21 cellular contexts compared by ENCODE assay signal in the genomic region with DNA sequence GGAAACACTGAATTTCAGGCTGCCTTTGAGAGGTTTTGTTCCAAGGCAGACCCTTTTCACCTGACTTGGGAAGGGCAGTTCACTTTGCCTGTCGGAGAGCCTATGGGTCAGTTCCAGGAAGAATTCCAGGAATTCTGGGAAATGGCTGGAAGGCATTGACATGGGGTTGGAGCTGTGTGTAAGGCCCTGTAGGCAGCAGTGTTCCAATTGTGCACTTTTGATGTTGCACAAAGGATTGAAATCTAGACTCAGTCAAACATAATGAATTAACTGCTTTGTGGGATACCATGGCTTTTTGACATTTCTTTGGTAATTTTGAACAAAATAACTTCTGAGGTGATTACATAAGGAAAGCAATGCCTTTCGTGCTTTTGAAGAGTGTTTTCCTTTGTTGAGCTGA.
"Had no signal": no experiment of that assay in that cellular context is flagged by ENCODE, and none has a peak within 500 bp of the region (broad histone marks: within the 10 kb centered on the region; RNA-seq: fewer than 3 reads in every experiment).

No MANE protein-coding gene starts in this region.

- H3K27ac Mint-ChIP-seq: activated T-cell treated with anti-CD3 and anti-CD28 coated beads, Interleukin-2, amount 50 U/mL, for 72 hours; effector memory CD8-positive, alpha-beta T cell; stimulated activated effector memory CD8-positive, alpha-beta T cell treated with anti-CD3 and anti-CD28 coated beads, Interleukin-12 subunit alpha, Interleukin-12 subunit beta, amount 100 ng/mL, for 72 hours; T-cell; type B pancreatic cell had no signal

- DNase-seq: activated CD4-positive, alpha-beta T cell treated with anti-CD3 and anti-CD28 coated beads, Interleukin-2, amount 50 U/mL, for 1 hour; activated CD4-positive, CD25-positive, alpha-beta regulatory T cell; activated CD8-positive, alpha-beta memory T cell treated with anti-CD3 and anti-CD28 coated beads, Interleukin-2, amount 50 U/mL, for 48 hours; activated effector memory CD4-positive, alpha-beta T cell treated with anti-CD3 and anti-CD28 coated beads, Interleukin-2, amount 50 U/mL, for 16 hours; activated naive CD4-positive, alpha-beta T cell treated with anti-CD3 and anti-CD28 coated beads, Interleukin-2, amount 50 U/mL, for 16 hours; activated T-cell treated with anti-CD3 and anti-CD28 coated beads, Interleukin-2, amount 50 U/mL, for 72 hours; dermis blood vessel endothelial cell; effector memory CD8-positive, alpha-beta T cell; foreskin fibroblast; hippocampal formation; mesenchymal stem cell; naive thymus-derived CD4-positive, alpha-beta T cell; pancreas; sigmoid colon; stimulated activated CD4-positive, alpha-beta T cell treated with anti-CD3 and anti-CD28 coated beads, Interleukin-4, amount 100 ng/mL, for 24 hours; stomach; T-cell had no signal

- ATAC-seq: activated T-cell treated with anti-CD3 and anti-CD28 coated beads, Interleukin-2, amount 50 U/mL, for 72 hours; effector memory CD8-positive, alpha-beta T cell; naive thymus-derived CD4-positive, alpha-beta T cell; pancreas; stimulated activated effector memory CD8-positive, alpha-beta T cell treated with anti-CD3 and anti-CD28 coated beads, Interleukin-12 subunit alpha, Interleukin-12 subunit beta, amount 100 ng/mL, for 72 hours; T-cell had no signal

- H3K27ac ChIP-seq: ascending aorta, cardiac muscle cell, pancreas, sigmoid colon, stomach had no signal

- H3K9me3 ChIP-seq: ascending aorta, pancreas, sigmoid colon, stomach had no signal

- H3K4me1 Mint-ChIP-seq: stimulated activated effector memory CD8-positive, alpha-beta T cell treated with anti-CD3 and anti-CD28 coated beads, Interleukin-12 subunit alpha, Interleukin-12 subunit beta, amount 100 ng/mL, for 72 hours had no signal

- H3K36me3 ChIP-seq: cardiac muscle cell, pancreas, sigmoid colon had no signal

- H3K36me3 Mint-ChIP-seq: stimulated activated effector memory CD8-positive, alpha-beta T cell treated with anti-CD3 and anti-CD28 coated beads, Interleukin-12 subunit alpha, Interleukin-12 subunit beta, amount 100 ng/mL, for 72 hours had no signal

- H3K4me3 ChIP-seq: ascending aorta, cardiac muscle cell, pancreas, sigmoid colon, stomach had no signal

- H3K27me3 ChIP-seq: ascending aorta, cardiac muscle cell, pancreas, sigmoid colon, stomach had no signal

- H3K4me3 Mint-ChIP-seq: activated T-cell treated with anti-CD3 and anti-CD28 coated beads, Interleukin-2, amount 50 U/mL, for 72 hours; effector memory CD8-positive, alpha-beta T cell; naive thymus-derived CD4-positive, alpha-beta T cell; stimulated activated effector memory CD8-positive, alpha-beta T cell treated with anti-CD3 and anti-CD28 coated beads, Interleukin-12 subunit alpha, Interleukin-12 subunit beta, amount 100 ng/mL, for 72 hours; T-cell; type B pancreatic cell had no signal

- H3K9me3 Mint-ChIP-seq: activated T-cell treated with anti-CD3 and anti-CD28 coated beads, Interleukin-2, amount 50 U/mL, for 72 hours; effector memory CD8-positive, alpha-beta T cell; naive thymus-derived CD4-positive, alpha-beta T cell; stimulated activated effector memory CD8-positive, alpha-beta T cell treated with anti-CD3 and anti-CD28 coated beads, Interleukin-12 subunit alpha, Interleukin-12 subunit beta, amount 100 ng/mL, for 72 hours; T-cell; type B pancreatic cell had no signal

- H3K27me3 Mint-ChIP-seq: effector memory CD8-positive, alpha-beta T cell; naive thymus-derived CD4-positive, alpha-beta T cell; T-cell; type B pancreatic cell had no signal

- H3K4me1 ChIP-seq: pancreas had no signal
